ENCODE assay signal across 18 cellular contexts in genomic region chr2:151777487-151777886, GRCh38. TPM values are rescaled to one million over a fixed set of nuclear protein-coding genes. Genes with fewer than 3 reads are reported as not detected.
DNase-seq lines count a peak whose midpoint lies in the region; FAIRE-seq and TF ChIP-seq lines count a peak whose summit lies in the region.
"Had no signal": no experiment of that assay in that cellular context is flagged by ENCODE, and none has a peak within 500 bp of the region (broad histone marks: within the 10 kb centered on the region; RNA-seq: fewer than 3 reads in every experiment).

No MANE protein-coding gene starts in this region.

- no peaks in the 10 kb centered on the region for H3K9me3 Mint-ChIP-seq in neural progenitor cell
- H3K9me3 Mint-ChIP-seq: T-helper 1 cell treated with Interleukin-12 subunit alpha and Interleukin-12 subunit beta and Interleukin-4 antibody, amounts not matched to agents 30 μg/mL and 1 μg/mL, for 36 hours had no signal

- CTCF ChIA-PET in GM10248 (lab: Yijun Ruan, JAX): interaction anchor here (2.3 to 2.4 kb wide), 2 partner anchors 10 kb away, joined by 9 to 18 read pairs; no protein-coding TSS in a partner anchor

- POLR2A ChIA-PET in GM10248 (lab: Yijun Ruan, JAX): no interaction called here

- H3K27ac Mint-ChIP-seq in neural progenitor cell: no peak overlapping the region
- H3K27ac Mint-ChIP-seq: activated CD4-positive, alpha-beta T cell treated with anti-CD3 and anti-CD28 coated beads for 36 hours; naive thymus-derived CD8-positive, alpha-beta T cell; T-helper 1 cell treated with Interleukin-12 subunit alpha and Interleukin-12 subunit beta and Interleukin-4 antibody, amounts not matched to agents 30 μg/mL and 1 μg/mL, for 36 hours had no signal

- no peak overlapping the region for H3K27ac ChIP-seq in KMS-11
- H3K27ac ChIP-seq in WERI-Rb-1: no peak overlapping the region
- H3K27ac ChIP-seq in neural progenitor cell: no peak overlapping the region
- no peak overlapping the region for H3K27ac ChIP-seq in colonic mucosa
- H3K27ac ChIP-seq: epithelial cell of prostate, right atrium auricular region, transverse colon had no signal

- H3K79me2 ChIP-seq in KMS-11 (ENCODE audit: insufficient read depth, low read depth): no peaks in the 10 kb centered on the region
- H3K79me2 ChIP-seq in neural progenitor cell (ENCODE audit: low read depth): no peaks in the 10 kb centered on the region

- H3K27me3 ChIP-seq in KMS-11 (ENCODE audit: insufficient read depth, low read depth): no peaks in the 10 kb centered on the region
- no peaks in the 10 kb centered on the region for H3K27me3 ChIP-seq in WERI-Rb-1 (ENCODE audit: insufficient read depth, low read depth, severe bottlenecking)
- H3K27me3 ChIP-seq in neural progenitor cell: no peaks in the 10 kb centered on the region
- H3K27me3 ChIP-seq in colonic mucosa: no peaks in the 10 kb centered on the region
- H3K27me3 ChIP-seq: right atrium auricular region, transverse colon had no signal

- H3K4me2 ChIP-seq in KMS-11 (no peak overlapping the region), neural progenitor cell (no peak overlapping the region)

- H3K9me3 ChIP-seq in WERI-Rb-1 (ENCODE audit: severe bottlenecking): no peaks in the 10 kb centered on the region
- H3K9me3 ChIP-seq in neural progenitor cell (ENCODE audit: low read depth): no peaks in the 10 kb centered on the region
- H3K9me3 ChIP-seq in colonic mucosa: no peaks in the 10 kb centered on the region
- H3K9me3 ChIP-seq: HAP-1, right atrium auricular region, transverse colon had no signal

- H3K4me3 Mint-ChIP-seq in neural progenitor cell: no peak overlapping the region
- H3K4me3 Mint-ChIP-seq: activated CD4-positive, alpha-beta T cell treated with anti-CD3 and anti-CD28 coated beads for 36 hours; CD14-positive monocyte; naive thymus-derived CD8-positive, alpha-beta T cell; T-helper 1 cell treated with Interleukin-12 subunit alpha and Interleukin-12 subunit beta and Interleukin-4 antibody, amounts not matched to agents 30 μg/mL and 1 μg/mL, for 36 hours had no signal

- H3K9ac ChIP-seq in KMS-11: no peak overlapping the region
- no peak overlapping the region for H3K9ac ChIP-seq in neural progenitor cell
- H3K9ac ChIP-seq in colonic mucosa (ENCODE audit: low read depth in 2 of 2, low read length in 2 of 2): no peak overlapping the region

- intact Hi-C loops in colonic mucosa (cut with DNase I): no loop called here

- H3K27me3 Mint-ChIP-seq in neural progenitor cell (ENCODE audit: insufficient read depth, low read depth): no peaks in the 10 kb centered on the region
- H3K27me3 Mint-ChIP-seq: activated CD4-positive, alpha-beta T cell treated with anti-CD3 and anti-CD28 coated beads for 36 hours; naive thymus-derived CD8-positive, alpha-beta T cell had no signal

- H3K36me3 ChIP-seq in KMS-11 (ENCODE audit: insufficient read depth) (no peaks in the 10 kb centered on the region), WERI-Rb-1 (no peaks in the 10 kb centered on the region), neural progenitor cell (no peaks in the 10 kb centered on the region), colonic mucosa (no peaks in the 10 kb centered on the region)
- H3K36me3 ChIP-seq: transverse colon had no signal

- no peak for FAIRE-seq in HTR-8/SVneo (lab: Jason Lieb, UNC)

- H3K36me3 Mint-ChIP-seq in neural progenitor cell: peaks cover 44% of the 10 kb centered on the region

- H4K20me1 ChIP-seq in KMS-11 (ENCODE audit: insufficient read depth) (no peaks in the 10 kb centered on the region), neural progenitor cell (ENCODE audit: low read depth) (no peaks in the 10 kb centered on the region)

- H3K4me1 Mint-ChIP-seq in neural progenitor cell: no peaks in the 10 kb centered on the region
- H3K4me1 Mint-ChIP-seq: activated CD4-positive, alpha-beta T cell treated with anti-CD3 and anti-CD28 coated beads for 36 hours; CD14-positive monocyte had no signal

- H3K4me3 ChIP-seq in KMS-11 (IDR thresholded peaks at IDR 0.05; ENCODE audit: insufficient read depth, low read depth, low read length) (no peak overlapping the region), WERI-Rb-1 (ENCODE audit: low read depth, low read length) (no peak overlapping the region), neural progenitor cell (no peak overlapping the region), colonic mucosa (no peak overlapping the region)
- H3K4me3 ChIP-seq: HAP-1, right atrium auricular region, transverse colon had no signal

- H2AFZ ChIP-seq in KMS-11 (ENCODE audit: low read depth) (no peak overlapping the region), neural progenitor cell (replicated peaks) (no peak overlapping the region)

- peak; percentile 15 for TF ChIP-seq CTCF in GM10248 (IDR thresholded peaks at IDR 0.05; ENCODE audit: control extremely low read depth, extremely low read depth, low read depth, missing control alignments)
- 0 out of 2 replicates have a peak, but pooled peaks have one; percentile 15 for TF ChIP-seq CTCF in KMS-11 (conservative IDR thresholded peaks at IDR 0.05; ENCODE audit: low read depth, low read length)
- 0 out of 2 replicates have a peak, but pooled peaks have one; percentile 9 for TF ChIP-seq CTCF in WERI-Rb-1 (IDR thresholded peaks at IDR 0.05; ENCODE audit: low read depth, low read length)
- TF ChIP-seq CTCF in neural progenitor cell (IDR thresholded peaks at IDR 0.05): peak; percentile 33
- no peak for TF ChIP-seq CTCF in colonic mucosa (IDR thresholded peaks at IDR 0.05)

- no peaks in the 10 kb centered on the region for H3K4me1 ChIP-seq in KMS-11 (ENCODE audit: low read depth, poor library complexity, severe bottlenecking)
- no peaks in the 10 kb centered on the region for H3K4me1 ChIP-seq in neural progenitor cell
- no peaks in the 10 kb centered on the region for H3K4me1 ChIP-seq in colonic mucosa

- DNase-seq in GM10248 (ENCODE audit: extremely low spot score) (no peak), WERI-Rb-1 (no peak), neural progenitor cell (ENCODE audit: low spot score) (no peak), HTR-8/SVneo (ENCODE audit: insufficient read length, low spot score) (no peak), AG08395 (ENCODE audit: low spot score) (no peak), colonic mucosa (no peak)
- DNase-seq: activated CD4-positive, alpha-beta T cell treated with anti-CD3 and anti-CD28 coated beads for 36 hours; activated T-cell treated with anti-CD3 and anti-CD28 coated beads for 4 hours; naive thymus-derived CD8-positive, alpha-beta T cell; NCI-H1417; NCI-H446; transverse colon had no signal

- no peaks in the 10 kb centered on the region for H3F3A ChIP-seq in neural progenitor cell (ENCODE audit: low read depth)

RNA-seq across cellular contexts. Expression of gene NEB, which starts 43.2 kb away (rescaled TPM):
- 0.49 and 0.53 TPM in 2 replicates for total RNA-seq in neural progenitor cell (ENCODE audit: low replicate concordance)
- total RNA-seq in colonic mucosa: 1 to 10 TPM in 1 of 2 donors, under 1 TPM in 1; 0.89 to 1.0 TPM

RNA-seq across cellular contexts. Expression of gene ARL5A, which starts 50.7 kb away (rescaled TPM):
- total RNA-seq in neural progenitor cell (ENCODE audit: low replicate concordance) (74.4 and 129 TPM in 2 replicates), colonic mucosa (10 to 100 TPM; 32.0 to 46.5 TPM)
